ENCODE assay signal across 3 cellular contexts in the genomic region with DNA sequence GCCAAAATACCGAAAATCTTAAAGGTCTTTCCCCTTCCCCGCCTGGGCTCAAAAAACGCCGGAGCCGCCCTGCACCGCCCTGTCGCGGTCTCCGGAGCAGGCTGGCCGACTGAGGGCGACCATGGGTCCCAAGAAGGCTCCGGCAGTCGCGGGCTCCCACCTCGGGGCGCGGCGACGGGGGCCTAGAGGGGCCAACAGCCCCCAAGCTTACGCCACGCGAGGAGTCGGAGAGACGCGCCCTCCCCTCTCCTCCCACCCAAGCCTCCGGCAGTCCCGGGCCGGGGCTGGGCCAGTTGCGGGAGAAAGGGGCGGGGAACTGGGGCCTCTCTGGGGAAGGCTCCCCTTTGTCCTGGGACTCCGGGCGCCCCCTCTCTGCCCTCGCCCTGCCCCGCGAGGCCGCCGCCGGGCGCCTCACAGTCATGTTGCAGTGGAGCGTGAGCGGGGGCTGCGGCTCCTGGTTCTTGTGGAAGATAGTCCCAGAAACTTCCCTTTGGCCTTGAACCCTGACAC.
A peak's percentile ranks its signal among the peaks of the same experiment; 100 is the strongest.
TF ChIP-seq lines count a peak whose summit lies in the region.

No MANE protein-coding gene starts in this region.

TF ChIP-seq in HEK293, 187 proteins besides CTCF, POLR2A, EP300 and RAD21 (continues in another document):
- TF ChIP-seq ZNF548 (tag by site-specific recombination; IDR thresholded peaks at IDR 0.05) (no peak), ZNF837 (tag by site-specific recombination; IDR thresholded peaks at IDR 0.05) (no peak), ZNF366 (tag by site-specific recombination; conservative IDR thresholded peaks at IDR 0.05) (no peak), KLF8 (tag by site-specific recombination; IDR thresholded peaks at IDR 0.05) (peak; percentile 62; the same call in 1 of the 2 replicates), SCRT2 (tag by site-specific recombination; IDR thresholded peaks at IDR 0.05) (no peak), GLIS1 (tag by site-specific recombination; IDR thresholded peaks at IDR 0.05) (no peak), ZFHX2 (tag by site-specific recombination; conservative IDR thresholded peaks at IDR 0.05) (peak; percentile 31), ZBTB20 (tag by site-specific recombination; IDR thresholded peaks at IDR 0.05) (peak; percentile 74), ZNF398 (tag by site-specific recombination; IDR thresholded peaks at IDR 0.05) (peak; percentile 61), ZNF211 (tag by site-specific recombination; IDR thresholded peaks at IDR 0.05; ENCODE audit: low read depth) (no peak), ZNF350 (tag by site-specific recombination; IDR thresholded peaks at IDR 0.05) (no peak), ZSCAN30 (tag by site-specific recombination; IDR thresholded peaks at IDR 0.05) (peak; percentile 18; the same call in 1 of the 2 replicates), ZNF280D (tag by site-specific recombination; IDR thresholded peaks at IDR 0.05) (no peak), ZBTB6 (tag by site-specific recombination; IDR thresholded peaks at IDR 0.05) (no peak)

TF ChIP-seq in SK-N-SH, 30 proteins besides CTCF, POLR2A, EP300 and RAD21:
- TF ChIP-seq POLR2AphosphoS5 (IDR thresholded peaks at IDR 0.05; ENCODE audit: low read depth, low read length) = no peak
- no peak for TF ChIP-seq EZH2phosphoT487 (IDR thresholded peaks at IDR 0.05; ENCODE audit: borderline replicate concordance, low read depth)
- no peak for TF ChIP-seq ELF1 (IDR thresholded peaks at IDR 0.05)
- TF ChIP-seq MXI1 (IDR thresholded peaks at IDR 0.05; ENCODE audit: low read depth, low read length) = 0 out of 2 replicates have a peak, but pooled peaks have one; percentile 29
- TF ChIP-seq FOXJ3 (CRISPR knock-in tag; IDR thresholded peaks at IDR 0.05) = no peak
- TF ChIP-seq SMC3 (IDR thresholded peaks at IDR 0.05; ENCODE audit: low read depth, low read length) = no peak
- no peak for TF ChIP-seq ZBTB33 (IDR thresholded peaks at IDR 0.05; ENCODE audit: borderline replicate concordance, low read depth)
- TF ChIP-seq, protein P1, sequence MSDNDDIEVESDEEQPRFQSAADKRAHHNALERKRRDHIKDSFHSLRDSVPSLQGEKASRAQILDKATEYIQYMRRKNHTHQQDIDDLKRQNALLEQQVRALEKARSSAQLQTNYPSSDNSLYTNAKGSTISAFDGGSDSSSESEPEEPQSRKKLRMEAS (IDR thresholded peaks at IDR 0.05; ENCODE audit: low read depth) = no peak
- TF ChIP-seq RCOR1 (IDR thresholded peaks at IDR 0.05; ENCODE audit: low read length) = no peak
- TF ChIP-seq USF1 (IDR thresholded peaks at IDR 0.05; ENCODE audit: borderline replicate concordance, low read depth) = no peak
- 0 out of 2 replicates have a peak, but pooled peaks have one; percentile 13 for TF ChIP-seq YY1 (IDR thresholded peaks at IDR 0.05; ENCODE audit: low read depth)
- no peak for TF ChIP-seq JUND (IDR thresholded peaks at IDR 0.05)
- no peak for TF ChIP-seq NFIC (IDR thresholded peaks at IDR 0.05; ENCODE audit: borderline replicate concordance)
- no peak for TF ChIP-seq MEF2A (IDR thresholded peaks at IDR 0.05; ENCODE audit: borderline replicate concordance, low read depth)

TF ChIP-seq in H1, 55 proteins besides CTCF, POLR2A, EP300 and RAD21:
- TF ChIP-seq POU5F1 (IDR thresholded peaks at IDR 0.05; ENCODE audit: low read depth, low read length) = no peak
- TF ChIP-seq KDM4A (IDR thresholded peaks at IDR 0.05; ENCODE audit: low read depth, low read length, severe bottlenecking) = peak; percentile 94
- TF ChIP-seq ASH2L (IDR thresholded peaks at IDR 0.05; ENCODE audit: low read length) = no peak
- no peak for TF ChIP-seq PHF8 (conservative IDR thresholded peaks at IDR 0.05; ENCODE audit: low read depth, low read length)
